ENCODE assay signal across 19 cellular contexts in genomic region chr12:13992585-13992984, GRCh38. TPM values are rescaled to one million over a fixed set of nuclear protein-coding genes. Genes with fewer than 3 reads are reported as not detected.
DNase-seq lines count a peak whose midpoint lies in the region; ATAC-seq, FAIRE-seq and TF ChIP-seq lines count a peak whose summit lies in the region.
"Had no signal": no experiment of that assay in that cellular context is flagged by ENCODE, and none has a peak within 500 bp of the region (broad histone marks: within the 10 kb centered on the region; RNA-seq: fewer than 3 reads in every experiment).

No MANE protein-coding gene starts in this region.

- H3K4me1 ChIP-seq in A549 (peaks cover 10% of the 10 kb centered on the region; the same call in 1 of the 3 replicates), small intestine (ENCODE audit: control insufficient read depth in 2 of 2, insufficient read depth in 1 of 2, low read depth in 1 of 2, low read length in 1 of 2) (no peaks in the 10 kb centered on the region), body of pancreas (no peaks in the 10 kb centered on the region)
- H3K4me1 ChIP-seq: BE2C had no signal

- TF ChIP-seq CTCF in A549 (IDR thresholded peaks at IDR 0.05) (no peak), body of pancreas (IDR thresholded peaks at IDR 0.05) (no peak)

- no peak overlapping the region for H3K4me3 ChIP-seq in A549
- no peak overlapping the region for H3K4me3 ChIP-seq in small intestine (ENCODE audit: low read depth in 1 of 2, low read length in 2 of 2)
- H3K4me3 ChIP-seq in body of pancreas, result no peak overlapping the region

- WGBS in A549 (ENCODE audit: missing lambda C conversion rate), result 49% methylated on average over 4 of the region's 4 CpGs
- 20 to 61% (median 34%) methylated on average over 4 of the region's 4 CpGs for WGBS in small intestine, 3 donors
- 34 to 37% methylated on average over 4 of the region's 4 CpGs for WGBS in body of pancreas, 2 donors

- CTCF ChIA-PET in A549 (lab: Yijun Ruan, JAX), result interaction anchor here (0.5 to 2.5 kb wide), 4 partner anchors 10 to 146 kb away, joined by 3 to 15 read pairs (median 5); partner anchors contain the start of gene GRIN2B

- no peak for ATAC-seq in A549
- ATAC-seq in HG02798 (IDR thresholded peaks at IDR 0.05; ENCODE audit: poor library complexity, unreplicated experiment), result no peak
- no peak for ATAC-seq in body of pancreas

- no peaks in the 10 kb centered on the region for H3K9me3 ChIP-seq in A549
- H3K9me3 ChIP-seq in small intestine (ENCODE audit: control insufficient read depth, low read depth), result no peaks in the 10 kb centered on the region
- H3K9me3 ChIP-seq in body of pancreas, result no peaks in the 10 kb centered on the region
- H3K9me3 ChIP-seq: BE2C had no signal

- H3K27me3 ChIP-seq in small intestine (ENCODE audit: control insufficient read depth in 2 of 2, insufficient read depth in 2 of 2, low read length in 2 of 2) (no peaks in the 10 kb centered on the region), body of pancreas (no peaks in the 10 kb centered on the region)

- H3K4me2 ChIP-seq in A549, result peak overlapping the region; percentile 13; the same call in 1 of the 3 replicates

- TF ChIP-seq EP300 in A549 (IDR thresholded peaks at IDR 0.05), result no peak

- no peak for FAIRE-seq in A549 (lab: Jason Lieb, UNC)
- no peak for FAIRE-seq in small intestine (lab: Jason Lieb, UNC)
- FAIRE-seq: D721Med, H1 had no signal

- no peak for TF ChIP-seq RAD21 in A549 (conservative IDR thresholded peaks at IDR 0.05 in 1 of 2, IDR thresholded peaks at IDR 0.05 in 1 of 2)

- POLR2A ChIA-PET in A549 (lab: Yijun Ruan, JAX), result no interaction called here

- no peak for DNase-seq in A549 (ENCODE audit: low read depth in 1 of 2, low spot score in 1 of 2)
- peak; percentile 96 for DNase-seq in DMS53 (lab: John Stamatoyannopoulos, UW)
- peak; percentile 92 for DNase-seq in SW480 (ENCODE audit: low spot score)
- DNase-seq in small intestine, result peak; percentile 12
- no peak for DNase-seq in activated gamma-delta T cell treated with Interleukin-2 at 50 U/mL for 16 hours
- DNase-seq in body of pancreas, result no peak
- DNase-seq: ACHN; BE2C; C1 segment of cervical spinal cord; CD4-positive, CD25-positive, alpha-beta regulatory T cell; CD8-positive, alpha-beta memory T cell; COR-L47; DMS79 treated with DMSO at 0.1 percent for 48 hours; GF-D8; H9 had no signal

- no peaks in the 10 kb centered on the region for H3K36me3 ChIP-seq in small intestine (ENCODE audit: control insufficient read depth in 2 of 2, insufficient read depth in 2 of 2, low read length in 2 of 2)
- no peaks in the 10 kb centered on the region for H3K36me3 ChIP-seq in body of pancreas (replicated peaks in 1 of 2; ENCODE audit: insufficient read depth in 1 of 2, low read depth in 2 of 2)
- H3K36me3 ChIP-seq: BE2C had no signal

- H3K27ac ChIP-seq in A549, result no peak overlapping the region
- no peak overlapping the region for H3K27ac ChIP-seq in small intestine (ENCODE audit: low read depth in 1 of 2, low read length in 1 of 2)
- H3K27ac ChIP-seq in body of pancreas, result no peak overlapping the region

- TF ChIP-seq POLR2A in A549 (IDR thresholded peaks at IDR 0.05; ENCODE audit: low read length) (no peak), body of pancreas (IDR thresholded peaks at IDR 0.05) (no peak)

- intact Hi-C loops in body of pancreas (cut with DNase I), result no loop called here

TF ChIP-seq in A549, 52 proteins besides CTCF, POLR2A, EP300 and RAD21:
- TF ChIP-seq JUNB (IDR thresholded peaks at IDR 0.05) (no peak), SMC3 (IDR thresholded peaks at IDR 0.05) (no peak), ZFP36 (IDR thresholded peaks at IDR 0.05; ENCODE audit: borderline replicate concordance, partially characterized antibody) (no peak), HMGXB4 (CRISPR knock-in tag; IDR thresholded peaks at IDR 0.05; ENCODE audit: borderline replicate concordance) (no peak), FOXS1 (CRISPR knock-in tag; IDR thresholded peaks at IDR 0.05) (no peak), RCOR1 (IDR thresholded peaks at IDR 0.05; ENCODE audit: low read depth, low read length) (no peak), ESRRA (IDR thresholded peaks at IDR 0.05; ENCODE audit: borderline replicate concordance, low read length) (no peak), RNF2 (IDR thresholded peaks at IDR 0.05; ENCODE audit: borderline replicate concordance, low read depth) (no peak), FOSB (CRISPR knock-in tag; IDR thresholded peaks at IDR 0.05) (no peak), NFE2L2 (conservative IDR thresholded peaks at IDR 0.05; ENCODE audit: low read length) (no peak)

RNA-seq across cellular contexts. Expression of gene GRIN2B, which starts 11.2 kb away (rescaled TPM):
- polyA plus RNA-seq in A549 (2011; rRNA removed) (3.2 and 3.3 TPM in 2 replicates), A549 (2017; fragmentation: RNase III; extraction: RNeasy Plus Mini Kit Qiagen cat#74134 plus additional on column Dnase treatment) (2.4 to 4.0 TPM (median 2.9 TPM) in 3 replicates), small intestine (under 1 TPM in 2 of 3 donors, not detected in 1; under 0.01 to 0.06 TPM)
- polyA plus RNA-seq in A549 (2012; cell fraction: cytosol; rRNA removed), result 4.6 and 5.5 TPM in 2 replicates
- 3.9 and 5.6 TPM in 2 replicates for polyA plus RNA-seq in A549 (2012; cell fraction: nucleus; rRNA removed)
- 16.9 and 21.2 TPM in 2 replicates for polyA minus RNA-seq in A549 (2011; rRNA and poly(A)+ RNA removed)
- under 1 TPM; under 0.01 TPM for total RNA-seq in body of pancreas
- total RNA-seq: A172; CD4-positive, CD25-positive, alpha-beta regulatory T cell; CD8-positive, alpha-beta memory T cell had no signal
- polyA plus RNA-seq: CD4-positive, CD25-positive, alpha-beta regulatory T cell; CD8-positive, alpha-beta memory T cell had no signal

Comparison
In these comparisons a context has a peak if more than half of its experiments do, and no peak if none do; other contexts are left out.
1. DNase-seq: peak in DMS53 (single experiment), SW480 (single experiment) and small intestine (single experiment); none in A549 (0 of 2), activated gamma-delta T cell treated with Interleukin-2 at 50 U/mL for 16 hours (single experiment) and body of pancreas (0 of 4).